ENCODE assay signal across 8 cellular contexts in genomic region chr22:38315801-38316339, GRCh38. TPM values are rescaled to one million over a fixed set of nuclear protein-coding genes. Genes with fewer than 3 reads are reported as not detected.
DNase-seq lines count a peak whose midpoint lies in the region; ATAC-seq and TF ChIP-seq lines count a peak whose summit lies in the region.

No MANE protein-coding gene starts in this region.

- peaks cover 56% of the 10 kb centered on the region for H4K20me1 ChIP-seq in osteoblast (ENCODE audit: insufficient read depth, low read length)

- peak overlapping the region; percentile 85 for H3K4me2 ChIP-seq in osteoblast (ENCODE audit: insufficient read depth, low read length)

- peak overlapping the region; percentile 96 for H3K4me3 Mint-ChIP-seq in endodermal cell

- peaks cover 30% of the 10 kb centered on the region for H3K36me3 Mint-ChIP-seq in endodermal cell (ENCODE audit: low read depth)

- H3K27ac Mint-ChIP-seq in endodermal cell, result peak overlapping the region; percentile 98

- H3K27me3 ChIP-seq in endodermal cell (ENCODE audit: control insufficient read depth, insufficient read depth, low read length, poor library complexity, severe bottlenecking) (no peaks in the 10 kb centered on the region), osteoblast (ENCODE audit: insufficient read depth, low read length) (no peaks in the 10 kb centered on the region)

- H3K4me1 ChIP-seq in endodermal cell (ENCODE audit: control insufficient read depth, insufficient read depth, low read length), result peaks cover 22% of the 10 kb centered on the region
- H3K4me1 ChIP-seq in osteoblast (ENCODE audit: insufficient read depth, low read length), result peaks cover 55% of the 10 kb centered on the region

- H3K4me3 ChIP-seq in endodermal cell (ENCODE audit: low read length) (peak overlapping the region; percentile 100), osteoblast (ENCODE audit: insufficient read depth, low read length) (peak overlapping the region; percentile 94)

- H3K4me1 Mint-ChIP-seq in endodermal cell, result peaks cover 50% of the 10 kb centered on the region

- WGBS in endodermal cell (ENCODE audit: insufficient coverage in 1 of 2, insufficient read length in 1 of 2), 2 experiments, result 11 to 13% methylated on average over 3 to 13 of the region's 13 CpGs

- H3K27me3 Mint-ChIP-seq in endodermal cell (ENCODE audit: insufficient read depth), result no peaks in the 10 kb centered on the region

- no peak for ATAC-seq in GM21723 (IDR thresholded peaks at IDR 0.05; ENCODE audit: unreplicated experiment)

- H3K36me3 ChIP-seq in endodermal cell (ENCODE audit: control insufficient read depth, insufficient read depth, low read length) (peaks cover 33% of the 10 kb centered on the region), osteoblast (ENCODE audit: insufficient read depth, low read length) (peaks cover 23% of the 10 kb centered on the region)

- DNase-seq in NCI-H1105 treated with DMSO at 0.1 percent for 48 hours (lab: John Stamatoyannopoulos, UW) (peak; percentile 29), NCI-H1105 (lab: John Stamatoyannopoulos, UW) (no peak), RPMI7951 (ENCODE audit: low read depth) (peak; percentile 17), endodermal cell (no peak), osteoblast (ENCODE audit: insufficient read length, low spot score, missing footprints) (peak; percentile 93), cerebellar cortex (ENCODE audit: low spot score) (no peak), DMS153 treated with DMSO at 0.1 percent for 48 hours (lab: John Stamatoyannopoulos, UW; ENCODE audit: unreplicated experiment) (no peak)

- H3K9me3 Mint-ChIP-seq in endodermal cell, result no peaks in the 10 kb centered on the region

- peak overlapping the region; percentile 96 for H3K9ac ChIP-seq in endodermal cell (ENCODE audit: extremely low read depth, low read length, poor library complexity, severe bottlenecking)

- H3K27ac ChIP-seq in endodermal cell (ENCODE audit: low read depth, low read length) (peak overlapping the region; percentile 98), osteoblast (ENCODE audit: low read depth, low read length) (peak overlapping the region; percentile 94)

- H3K9me3 ChIP-seq in endodermal cell (ENCODE audit: control insufficient read depth, low read length), result no peaks in the 10 kb centered on the region
- H3K9me3 ChIP-seq in osteoblast (ENCODE audit: low read depth, low read length), result no peaks in the 10 kb centered on the region

- H2AFZ ChIP-seq in osteoblast (ENCODE audit: low read length), result no peak overlapping the region

- TF ChIP-seq CTCF in endodermal cell (conservative IDR thresholded peaks at IDR 0.05) (no peak), osteoblast (IDR thresholded peaks at IDR 0.05; ENCODE audit: extremely low read depth, low read depth, low read length) (no peak)

- peaks cover 60% of the 10 kb centered on the region for H3K79me2 ChIP-seq in osteoblast (ENCODE audit: insufficient read depth, low read length)

RNA-seq across cellular contexts. Expression of gene CSNK1E, which starts 1.4 kb away (rescaled TPM):
- total RNA-seq in RPMI7951 (2014; rRNA removed; shearing (Covaris generic)), result 68.1 and 82.1 TPM in 2 replicates
- total RNA-seq in endodermal cell (100 to 1,000 TPM; 224 to 229 TPM), osteoblast (142 and 152 TPM in 2 replicates)
- 167 TPM for polyA plus RNA-seq in endodermal cell (2013, experiment 1 of 2)
- polyA plus RNA-seq in endodermal cell (2013, experiment 2 of 2), result 148 TPM

RNA-seq across cellular contexts. Expression of gene TMEM184B, which starts 43.1 kb away (rescaled TPM):
- 33.0 and 34.7 TPM in 2 replicates for total RNA-seq in RPMI7951 (2014; rRNA removed; shearing (Covaris generic))
- total RNA-seq in endodermal cell (10 to 100 TPM; 55.4 to 57.6 TPM), osteoblast (29.8 and 30.0 TPM in 2 replicates)
- 56.1 TPM for polyA plus RNA-seq in endodermal cell (2013, experiment 1 of 2)
- polyA plus RNA-seq in endodermal cell (2013, experiment 2 of 2), result 47.2 TPM

Comparison
In these comparisons a context has a peak if more than half of its experiments do, and no peak if none do; other contexts are left out.
1. DNase-seq: peak in NCI-H1105 treated with DMSO at 0.1 percent for 48 hours (single experiment), RPMI7951 (single experiment) and osteoblast (single experiment); none in NCI-H1105 (single experiment), endodermal cell (single experiment), cerebellar cortex (single experiment) and DMS153 treated with DMSO at 0.1 percent for 48 hours (single experiment).